In the genomic region with DNA sequence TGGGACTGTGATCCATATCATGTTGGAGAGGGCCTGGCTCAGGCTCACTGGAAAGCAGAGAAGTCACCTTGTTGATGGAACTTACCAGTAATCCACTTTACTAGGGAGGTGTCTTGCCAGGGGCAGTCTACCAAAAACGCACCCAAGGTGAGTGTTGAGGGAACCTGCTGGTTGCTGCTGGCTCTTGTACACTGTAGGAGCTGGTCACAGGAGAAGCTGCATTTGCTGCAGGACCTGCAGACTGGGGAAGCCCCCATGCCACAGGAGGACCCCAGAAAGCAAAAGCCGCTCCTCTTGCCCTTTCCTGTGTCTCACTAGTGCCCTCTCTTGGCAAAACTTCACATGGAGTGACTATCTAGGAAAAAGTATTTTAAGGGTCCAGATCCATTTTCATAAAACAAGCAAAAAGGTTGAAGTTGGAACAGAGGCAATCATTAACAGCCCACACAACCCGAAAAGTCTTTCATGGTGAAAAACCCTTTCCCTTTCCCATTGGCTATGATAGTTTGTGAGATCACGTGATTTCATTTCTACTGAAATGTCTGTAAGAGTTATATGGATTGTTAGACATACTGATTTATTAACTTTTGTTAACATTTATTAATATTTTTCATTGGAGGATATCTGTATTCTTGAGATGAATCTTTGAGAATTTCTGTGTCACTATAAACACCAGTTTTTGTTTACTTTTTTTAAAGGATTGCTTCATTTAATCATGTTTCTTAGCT, we compare ENCODE assay signal across 8 cellular contexts. TPM values are rescaled to one million over a fixed set of nuclear protein-coding genes. Genes with fewer than 3 reads are reported as not detected.
DNase-seq lines count a peak whose midpoint lies in the region; ATAC-seq and TF ChIP-seq lines count a peak whose summit lies in the region.

No MANE protein-coding gene starts in this region.

- 58% methylated on average over 4 of the region's 4 CpGs for WGBS in smooth muscle cell (ENCODE audit: low lambda C conversion rate)

- ATAC-seq in GM23338 (peak; percentile 79), SK-N-SH treated with all-trans-retinoic acid at 6 μM for 48 hours (peak; percentile 35; the same call in 1 of the 3 replicates), GM18511 (IDR thresholded peaks at IDR 0.05; ENCODE audit: unreplicated experiment) (no peak), HG02798 (IDR thresholded peaks at IDR 0.05; ENCODE audit: poor library complexity, unreplicated experiment) (no peak), HG02759 (IDR thresholded peaks at IDR 0.05; ENCODE audit: unreplicated experiment) (no peak)

- TF ChIP-seq CTCF in BE2C (IDR thresholded peaks at IDR 0.05; ENCODE audit: low read depth, low read length): peak; percentile 95
- peak; percentile 82 to 86 for TF ChIP-seq CTCF in GM23338 (conservative IDR thresholded peaks at IDR 0.05; ENCODE audit: low read depth in 2 of 2)
- peak; percentile 68 for TF ChIP-seq CTCF in smooth muscle cell (IDR thresholded peaks at IDR 0.05; ENCODE audit: borderline replicate concordance, insufficient read depth, poor library complexity, severe bottlenecking)

- no peaks in the 10 kb centered on the region for H3F3A ChIP-seq in GM23338 (replicated peaks; ENCODE audit: low read depth)
- H3F3A ChIP-seq in smooth muscle cell (ENCODE audit: low read depth): no peaks in the 10 kb centered on the region

- no peak overlapping the region for H3K4me2 ChIP-seq in GM23338
- H3K4me2 ChIP-seq in smooth muscle cell: peak overlapping the region; percentile 80

- H3K27ac Mint-ChIP-seq in GM23338: no peak overlapping the region

- H3K9me3 ChIP-seq in BE2C (no peaks in the 10 kb centered on the region), smooth muscle cell (replicated peaks; ENCODE audit: low read depth) (no peaks in the 10 kb centered on the region)

- H3K9ac ChIP-seq in smooth muscle cell (ENCODE audit: low read depth): no peak overlapping the region

- DNase-seq in BE2C: peak; percentile 67
- DNase-seq in GM23338 (ENCODE audit: low spot score): peak; percentile 88
- peak; percentile 37 for DNase-seq in glomerular visceral epithelial cell (ENCODE audit: extremely low spot score)
- DNase-seq in smooth muscle cell (lab: John Stamatoyannopoulos, UW; ENCODE audit: unreplicated experiment): no peak

- peak overlapping the region; percentile 23 for H3K4me3 ChIP-seq in BE2C (ENCODE audit: low read depth, low read length)
- no peak overlapping the region for H3K4me3 ChIP-seq in GM23338
- H3K4me3 ChIP-seq in smooth muscle cell: no peak overlapping the region

- H3K36me3 Mint-ChIP-seq in GM23338 (ENCODE audit: low read depth): no peaks in the 10 kb centered on the region

- no peak overlapping the region for H3K4me3 Mint-ChIP-seq in GM23338

- H4K20me1 ChIP-seq in GM23338 (replicated peaks; ENCODE audit: insufficient read depth) (no peaks in the 10 kb centered on the region), smooth muscle cell (ENCODE audit: low read depth) (peaks cover 39% of the 10 kb centered on the region)

- no peak overlapping the region for H2AFZ ChIP-seq in GM23338
- no peak overlapping the region for H2AFZ ChIP-seq in smooth muscle cell (ENCODE audit: low read depth)

- H3K79me2 ChIP-seq in GM23338 (replicated peaks; ENCODE audit: insufficient read depth) (peaks cover 69% of the 10 kb centered on the region), smooth muscle cell (ENCODE audit: low read depth) (peaks cover 64% of the 10 kb centered on the region)

- H3K9me2 ChIP-seq in GM23338 (ENCODE audit: insufficient read depth): no peaks in the 10 kb centered on the region

- H3K9me3 Mint-ChIP-seq in GM23338: no peaks in the 10 kb centered on the region

- no peaks in the 10 kb centered on the region; the same call in 1 of the 2 replicates for H3K27me3 ChIP-seq in BE2C
- H3K27me3 ChIP-seq in GM23338 (ENCODE audit: insufficient read depth): no peaks in the 10 kb centered on the region
- H3K27me3 ChIP-seq in smooth muscle cell (ENCODE audit: low read depth): no peaks in the 10 kb centered on the region

- H3K36me3 ChIP-seq in BE2C: no peaks in the 10 kb centered on the region
- no peaks in the 10 kb centered on the region for H3K36me3 ChIP-seq in GM23338 (ENCODE audit: insufficient read depth)
- H3K36me3 ChIP-seq in smooth muscle cell (ENCODE audit: low read depth): no peaks in the 10 kb centered on the region

- peaks cover 6% of the 10 kb centered on the region for H3K4me1 ChIP-seq in BE2C
- peaks cover 26% of the 10 kb centered on the region for H3K4me1 ChIP-seq in GM23338 (ENCODE audit: insufficient read depth)
- H3K4me1 ChIP-seq in smooth muscle cell (ENCODE audit: low read depth): peaks cover 13% of the 10 kb centered on the region

- peaks cover 2% of the 10 kb centered on the region for H3K27me3 Mint-ChIP-seq in GM23338 (ENCODE audit: insufficient read depth, low read depth, poor library complexity)

- H3K27ac ChIP-seq in GM23338 (ENCODE audit: low read depth): 0 out of 2 replicates have a peak overlapping the region, but pooled peaks have one; percentile 11
- no peak overlapping the region for H3K27ac ChIP-seq in smooth muscle cell (ENCODE audit: low read depth)

- peaks cover 40% of the 10 kb centered on the region for H3K4me1 Mint-ChIP-seq in GM23338

TF ChIP-seq in GM23338, 12 proteins besides CTCF, POLR2A, EP300 and RAD21 (continues in another document):
- no peak for TF ChIP-seq POLR2AphosphoS5 (IDR thresholded peaks at IDR 0.05; ENCODE audit: low read depth)
- TF ChIP-seq ZNF331 (CRISPR knock-in tag; IDR thresholded peaks at IDR 0.05; ENCODE audit: low read depth): no peak
- TF ChIP-seq NANOG (IDR thresholded peaks at IDR 0.05; ENCODE audit: borderline replicate concordance): no peak
- TF ChIP-seq STAT1 (IDR thresholded peaks at IDR 0.05; ENCODE audit: unreplicated experiment): no peak
- no peak for TF ChIP-seq EZH2phosphoT487 (IDR thresholded peaks at IDR 0.05; ENCODE audit: unreplicated experiment)

TF ChIP-seq in SK-N-SH treated with all-trans-retinoic acid at 6 μM for 48 hours, 23 proteins besides CTCF, POLR2A, EP300 and RAD21:
- TF ChIP-seq CSDC2 (CRISPR knock-in tag; IDR thresholded peaks at IDR 0.05): no peak
- no peak for TF ChIP-seq ARNTL (CRISPR knock-in tag; IDR thresholded peaks at IDR 0.05; ENCODE audit: borderline replicate concordance, low read depth)
- TF ChIP-seq ISL1 (CRISPR knock-in tag; IDR thresholded peaks at IDR 0.05): no peak
- TF ChIP-seq SNAI2 (CRISPR knock-in tag; IDR thresholded peaks at IDR 0.05): no peak
- TF ChIP-seq ZFP30 (CRISPR knock-in tag; IDR thresholded peaks at IDR 0.05): no peak
- TF ChIP-seq, protein P1, sequence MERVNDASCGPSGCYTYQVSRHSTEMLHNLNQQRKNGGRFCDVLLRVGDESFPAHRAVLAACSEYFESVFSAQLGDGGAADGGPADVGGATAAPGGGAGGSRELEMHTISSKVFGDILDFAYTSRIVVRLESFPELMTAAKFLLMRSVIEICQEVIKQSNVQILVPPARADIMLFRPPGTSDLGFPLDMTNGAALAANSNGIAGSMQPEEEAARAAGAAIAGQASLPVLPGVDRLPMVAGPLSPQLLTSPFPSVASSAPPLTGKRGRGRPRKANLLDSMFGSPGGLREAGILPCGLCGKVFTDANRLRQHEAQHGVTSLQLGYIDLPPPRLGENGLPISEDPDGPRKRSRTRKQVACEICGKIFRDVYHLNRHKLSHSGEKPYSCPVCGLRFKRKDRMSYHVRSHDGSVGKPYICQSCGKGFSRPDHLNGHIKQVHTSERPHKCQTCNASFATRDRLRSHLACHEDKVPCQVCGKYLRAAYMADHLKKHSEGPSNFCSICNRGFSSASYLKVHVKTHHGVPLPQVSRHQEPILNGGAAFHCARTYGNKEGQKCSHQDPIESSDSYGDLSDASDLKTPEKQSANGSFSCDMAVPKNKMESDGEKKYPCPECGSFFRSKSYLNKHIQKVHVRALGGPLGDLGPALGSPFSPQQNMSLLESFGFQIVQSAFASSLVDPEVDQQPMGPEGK (CRISPR knock-in tag; IDR thresholded peaks at IDR 0.05; ENCODE audit: borderline replicate concordance): no peak
TF ChIP-seq in SK-N-SH treated with all-trans-retinoic acid at 6 μM for 48 hours: peak in this region for 0.

RNA-seq across cellular contexts. Expression of a gene that starts 59.2 kb away (rescaled TPM):
- 1.3 TPM for polyA plus RNA-seq in BE2C (2012; ENCODE audit: insufficient read depth, insufficient read length, low read depth)
- total RNA-seq in GM23338 (2014; rRNA removed; shearing (Covaris generic)): 30.6 and 30.8 TPM in 2 replicates
- polyA plus RNA-seq in GM23338 (2016; fragmentation: Nextera tagmentation; extraction: Ambion mirVana) (11.5 and 13.4 TPM in 2 replicates), smooth muscle cell (9.8 and 15.5 TPM in 2 replicates)
- 29.8 and 34.2 TPM in 2 replicates for total RNA-seq in smooth muscle cell

Comparison
In these comparisons a context has a peak if more than half of its experiments do, and no peak if none do; other contexts are left out.
1. ATAC-seq: peak in GM23338 (single experiment) and SK-N-SH treated with all-trans-retinoic acid at 6 μM for 48 hours (single experiment); none in GM18511 (single experiment), HG02798 (single experiment) and HG02759 (single experiment).
2. Peak in every context shown above with its lines, with median percentiles within 50 percentile points of each other: CTCF ChIP-seq.